Comparison of ENCODE assay signal across 1 cellular context in genomic region chr7:88437132-88437531, GRCh38.
TF ChIP-seq lines count a peak whose summit lies in the region.

No MANE protein-coding gene starts in this region.

TF ChIP-seq in HepG2, 621 proteins besides CTCF, POLR2A, EP300 and RAD21 (continued from another document):
- TF ChIP-seq CSRNP2 (CRISPR knock-in tag; conservative IDR thresholded peaks at IDR 0.05; ENCODE audit: low read depth) (no peak), ZFYVE20 (CRISPR knock-in tag; IDR thresholded peaks at IDR 0.05; ENCODE audit: borderline replicate concordance, low read depth) (no peak), MATR3 (CRISPR knock-in tag; IDR thresholded peaks at IDR 0.05) (no peak), ZNF230 (CRISPR knock-in tag; IDR thresholded peaks at IDR 0.05) (no peak), SYNCRIP (IDR thresholded peaks at IDR 0.05; ENCODE audit: insufficient read depth, low read depth, low read length) (no peak), ZNF180 (CRISPR knock-in tag; IDR thresholded peaks at IDR 0.05; ENCODE audit: borderline replicate concordance, low read depth) (no peak), EZH2 (conservative IDR thresholded peaks at IDR 0.05; ENCODE audit: low read depth, low read length) (no peak), POLR2AphosphoS2 (IDR thresholded peaks at IDR 0.05; ENCODE audit: low read depth, low read length) (no peak), ZMYM3 (CRISPR knock-in tag; IDR thresholded peaks at IDR 0.05) (no peak), ZNF367 (CRISPR knock-in tag; IDR thresholded peaks at IDR 0.05; ENCODE audit: borderline replicate concordance) (no peak), ZNF160 (CRISPR knock-in tag; IDR thresholded peaks at IDR 0.05) (no peak), KLF11 (CRISPR knock-in tag; IDR thresholded peaks at IDR 0.05) (no peak), NRL (CRISPR knock-in tag; IDR thresholded peaks at IDR 0.05; ENCODE audit: borderline replicate concordance) (no peak), ZNF503 (CRISPR knock-in tag; IDR thresholded peaks at IDR 0.05) (no peak)
